Comparison of ENCODE assay signal across 27 cellular contexts in genomic region chr13:94607056-94607455, GRCh38.
"Had no signal": no experiment of that assay in that cellular context is flagged by ENCODE, and none has a peak within 500 bp of the region (broad histone marks: within the 10 kb centered on the region; RNA-seq: fewer than 3 reads in every experiment).

No MANE protein-coding gene starts in this region.

- H3K27ac ChIP-seq: coronary artery, esophagus muscularis mucosa, neutrophil, pancreas, psoas muscle, right atrium auricular region, spleen, tibial artery, WERI-Rb-1 had no signal

- H3K9me3 Mint-ChIP-seq: activated CD4-positive, alpha-beta T cell treated with anti-CD3 and anti-CD28 coated beads, Interleukin-2, amount 10 ng/mL, durations not matched to agents 7 days and 5 days; activated naive CD4-positive, alpha-beta T cell treated with anti-CD3 and anti-CD28 coated beads, Interleukin-2, amount 50 U/mL, for 72 hours; nephron; stimulated activated naive CD8-positive, alpha-beta T cell treated with anti-CD3 and anti-CD28 coated beads, Interleukin-15, Interleukin-2, amounts not matched to agents 100 ng/mL and 50 ng/mL, for 24 hours; T-helper 2 cell treated with Interferon-gamma antibody and Interleukin-4, amounts not matched to agents 5 μg/mL and 100 μg/mL, for 36 hours had no signal

- H3K4me3 ChIP-seq: coronary artery, esophagus muscularis mucosa, pancreas, psoas muscle, right atrium auricular region, spleen, tibial artery had no signal

- H3K27ac Mint-ChIP-seq: activated CD4-positive, alpha-beta T cell treated with anti-CD3 and anti-CD28 coated beads, Interleukin-2, amount 10 ng/mL, durations not matched to agents 7 days and 5 days; nephron; stimulated activated naive CD8-positive, alpha-beta T cell treated with anti-CD3 and anti-CD28 coated beads, Interleukin-15, Interleukin-2, amounts not matched to agents 100 ng/mL and 50 ng/mL, for 24 hours; T-helper 2 cell treated with Interferon-gamma antibody and Interleukin-4, amounts not matched to agents 5 μg/mL and 100 μg/mL, for 36 hours had no signal

- FAIRE-seq: astrocyte, bronchial epithelial cell, frontal cortex, pancreas, TTC549 had no signal

- H3K36me3 ChIP-seq: neutrophil had no signal

- H3K4me1 ChIP-seq: psoas muscle, right atrium auricular region had no signal

- H3K27me3 Mint-ChIP-seq: activated CD4-positive, alpha-beta T cell treated with anti-CD3 and anti-CD28 coated beads, Interleukin-2, amount 10 ng/mL, durations not matched to agents 7 days and 5 days; stimulated activated naive CD8-positive, alpha-beta T cell treated with anti-CD3 and anti-CD28 coated beads, Interleukin-15, Interleukin-2, amounts not matched to agents 100 ng/mL and 50 ng/mL, for 24 hours had no signal

- DNase-seq: activated CD4-positive, alpha-beta T cell treated with anti-CD3 and anti-CD28 coated beads, Interleukin-2, amount 10 ng/mL, durations not matched to agents 7 days and 5 days; activated CD4-positive, CD25-positive, alpha-beta regulatory T cell treated with anti-CD3 and anti-CD28 coated beads, Interleukin-2, amount 50 U/mL, for 72 hours; activated CD8-positive, alpha-beta memory T cell treated with anti-CD3 and anti-CD28 coated beads, Interleukin-2, amount 50 U/mL, for 48 hours; activated gamma-delta T cell; activated T-cell treated with anti-CD3 and anti-CD28 coated beads, Interleukin-2, amount 50 U/mL, for 48 hours; cerebellar nuclear complex; hypothalamus; left ventricle myocardium superior; mammary epithelial cell; pancreas; psoas muscle; spleen; stimulated activated CD4-positive, alpha-beta T cell treated with anti-CD3 and anti-CD28 coated beads, Interleukin-4, amount 100 ng/mL, for 1 hour; tibial artery; WERI-Rb-1 had no signal

- ATAC-seq: pancreas, psoas muscle had no signal

- H3K4me3 Mint-ChIP-seq: activated CD4-positive, alpha-beta T cell treated with anti-CD3 and anti-CD28 coated beads, Interleukin-2, amount 10 ng/mL, durations not matched to agents 7 days and 5 days; nephron; stimulated activated naive CD8-positive, alpha-beta T cell treated with anti-CD3 and anti-CD28 coated beads, Interleukin-15, Interleukin-2, amounts not matched to agents 100 ng/mL and 50 ng/mL, for 24 hours; T-helper 2 cell treated with Interferon-gamma antibody and Interleukin-4, amounts not matched to agents 5 μg/mL and 100 μg/mL, for 36 hours had no signal

- H3K27me3 ChIP-seq: esophagus muscularis mucosa, neutrophil, pancreas, right atrium auricular region, spleen, tibial artery had no signal

- H3K9me3 ChIP-seq: esophagus muscularis mucosa, neutrophil, pancreas, psoas muscle, right atrium auricular region, spleen, tibial artery had no signal
